ENCODE assay signal across 25 cellular contexts in the genomic region with DNA sequence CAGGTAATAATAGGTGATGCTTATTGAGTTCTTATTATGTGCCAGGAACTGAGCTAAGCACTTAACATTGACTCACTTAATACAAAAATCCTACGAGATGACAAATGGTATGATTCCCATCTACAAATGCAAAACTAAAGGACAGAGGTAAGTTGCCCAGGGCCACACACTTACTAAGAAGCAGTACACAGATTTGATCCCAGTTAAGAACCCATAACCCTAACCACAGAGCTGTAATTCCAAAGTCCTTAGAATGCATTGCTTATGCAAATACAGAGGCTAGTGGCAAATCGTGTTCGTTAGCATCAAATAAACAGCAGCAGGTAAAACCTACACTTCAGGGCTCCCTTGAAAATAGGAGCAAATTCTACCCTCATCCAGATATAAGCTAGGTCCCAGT.
"Had no signal": no experiment of that assay in that cellular context is flagged by ENCODE, and none has a peak within 500 bp of the region (broad histone marks: within the 10 kb centered on the region; RNA-seq: fewer than 3 reads in every experiment).

No MANE protein-coding gene starts in this region.

- H3K27ac ChIP-seq: body of pancreas, cardiac muscle cell, esophagus muscularis mucosa, gastrocnemius medialis, left ventricle myocardium inferior, spleen, testis, upper lobe of right lung had no signal

- H3K4me3 Mint-ChIP-seq: activated CD4-positive, alpha-beta memory T cell treated with anti-CD3 and anti-CD28 coated beads for 36 hours; activated naive CD8-positive, alpha-beta T cell treated with anti-CD3 and anti-CD28 coated beads, Interleukin-2, amount 50 U/mL, for 24 hours; activated T-cell treated with anti-CD3 and anti-CD28 coated beads, Interleukin-2, amount 50 U/mL, for 72 hours; mesothelial cell of epicardium; naive thymus-derived CD8-positive, alpha-beta T cell had no signal

- H3K36me3 ChIP-seq: cardiac muscle cell, gastrocnemius medialis, spleen, upper lobe of right lung had no signal

- H3K9me3 ChIP-seq: body of pancreas, esophagus muscularis mucosa, gastrocnemius medialis, left ventricle myocardium inferior, spleen, testis, upper lobe of right lung had no signal

- H3K27me3 ChIP-seq: body of pancreas, cardiac muscle cell, esophagus muscularis mucosa, gastrocnemius medialis, spleen, testis, upper lobe of right lung had no signal

- H3K36me3 Mint-ChIP-seq: activated CD4-positive, alpha-beta memory T cell treated with anti-CD3 and anti-CD28 coated beads for 36 hours; naive thymus-derived CD8-positive, alpha-beta T cell had no signal

- ATAC-seq: activated naive CD8-positive, alpha-beta T cell treated with anti-CD3 and anti-CD28 coated beads, Interleukin-2, amount 50 U/mL, for 24 hours; activated T-cell treated with anti-CD3 and anti-CD28 coated beads, Interleukin-2, amount 50 U/mL, for 72 hours; body of pancreas; gastrocnemius medialis; naive thymus-derived CD8-positive, alpha-beta T cell had no signal

- H3K4me1 ChIP-seq: body of pancreas had no signal

- H3K27ac Mint-ChIP-seq: activated CD4-positive, alpha-beta memory T cell treated with anti-CD3 and anti-CD28 coated beads for 36 hours; activated naive CD8-positive, alpha-beta T cell treated with anti-CD3 and anti-CD28 coated beads, Interleukin-2, amount 50 U/mL, for 24 hours; activated T-cell treated with anti-CD3 and anti-CD28 coated beads, Interleukin-2, amount 50 U/mL, for 72 hours; mesothelial cell of epicardium; naive thymus-derived CD8-positive, alpha-beta T cell had no signal

- DNase-seq: activated CD4-positive, alpha-beta memory T cell treated with anti-CD3 and anti-CD28 coated beads for 36 hours; activated CD4-positive, alpha-beta T cell treated with anti-CD3 and anti-CD28 coated beads for 48 hours; activated CD4-positive, CD25-positive, alpha-beta regulatory T cell; activated gamma-delta T cell; activated naive CD4-positive, alpha-beta T cell treated with anti-CD3 and anti-CD28 coated beads, Interleukin-2, amount 50 U/mL, for 16 hours; activated naive CD8-positive, alpha-beta T cell treated with anti-CD3 and anti-CD28 coated beads, Interleukin-2, amount 50 U/mL, for 24 hours; activated T-cell treated with anti-CD3 and anti-CD28 coated beads, Interleukin-2, amount 50 U/mL, for 72 hours; anterior cingulate cortex; body of pancreas; gastrocnemius medialis; head of caudate nucleus; hypothalamus; left ventricle myocardium inferior; naive thymus-derived CD8-positive, alpha-beta T cell; retina; spleen; stimulated activated CD4-positive, alpha-beta T cell treated with anti-CD3 and anti-CD28 coated beads, Interleukin-4, amount 100 ng/mL, for 1 hour; stimulated activated naive CD4-positive, alpha-beta T cell; T-helper 1 cell; T1000; testis; upper lobe of right lung had no signal

- H3K9me3 Mint-ChIP-seq: activated CD4-positive, alpha-beta memory T cell treated with anti-CD3 and anti-CD28 coated beads for 36 hours; activated naive CD8-positive, alpha-beta T cell treated with anti-CD3 and anti-CD28 coated beads, Interleukin-2, amount 50 U/mL, for 24 hours; activated T-cell treated with anti-CD3 and anti-CD28 coated beads, Interleukin-2, amount 50 U/mL, for 72 hours; mesothelial cell of epicardium; naive thymus-derived CD8-positive, alpha-beta T cell had no signal

- H3K4me3 ChIP-seq: body of pancreas, cardiac muscle cell, esophagus muscularis mucosa, gastrocnemius medialis, left ventricle myocardium inferior, spleen, testis, upper lobe of right lung had no signal
